Comparison of ENCODE assay signal across 12 cellular contexts in the genomic region with DNA sequence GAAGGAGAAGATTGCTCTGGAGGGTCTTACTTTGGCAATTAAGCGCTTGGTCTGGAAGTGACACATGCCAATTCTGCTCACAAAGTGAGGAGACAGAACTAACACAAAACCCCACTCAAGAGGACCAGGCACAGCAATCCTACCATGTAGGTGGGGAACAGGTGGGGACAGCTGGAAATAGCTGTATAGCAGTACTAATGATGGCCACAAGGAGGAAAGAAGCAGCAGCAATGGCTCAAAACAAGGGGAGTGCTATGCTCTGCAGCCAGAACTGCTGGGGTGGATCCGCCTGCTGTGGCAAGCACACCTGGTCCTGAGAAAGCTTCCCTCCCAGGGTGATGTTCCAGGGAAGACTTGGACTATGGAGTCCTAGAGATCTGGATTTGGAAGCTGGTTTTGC. TPM values are rescaled to one million over a fixed set of nuclear protein-coding genes. Genes with fewer than 3 reads are reported as not detected.
DNase-seq lines count a peak whose midpoint lies in the region; ATAC-seq and TF ChIP-seq lines count a peak whose summit lies in the region.
"Had no signal": no experiment of that assay in that cellular context is flagged by ENCODE, and none has a peak within 500 bp of the region (broad histone marks: within the 10 kb centered on the region; RNA-seq: fewer than 3 reads in every experiment).

No MANE protein-coding gene starts in this region.

- no peak for TF ChIP-seq POLR2A in prostate gland (IDR thresholded peaks at IDR 0.05)

- H3K4me3 ChIP-seq in PC-9 (no peak overlapping the region), prostate gland (no peak overlapping the region)

- TF ChIP-seq CTCF in GM10266 (IDR thresholded peaks at IDR 0.05; ENCODE audit: control insufficient read depth, insufficient read depth, low read depth, missing control alignments), result peak; percentile 8
- TF ChIP-seq CTCF in PC-9 (conservative IDR thresholded peaks at IDR 0.05), result peak; percentile 39; the same call in 1 of the 2 replicates
- TF ChIP-seq CTCF in foreskin keratinocyte (conservative IDR thresholded peaks at IDR 0.05), result peak; percentile 26
- peak in 1 of 4 experiments; percentile 20 for TF ChIP-seq CTCF in prostate gland (IDR thresholded peaks at IDR 0.05)

- no peak overlapping the region for H3K4me2 ChIP-seq in PC-9

- 0 out of 2 replicates have a peak, but pooled peaks cover 3% of the 10 kb centered on the region for H4K20me1 ChIP-seq in PC-9 (ENCODE audit: insufficient read depth)

- 37% methylated on average over 2 of the region's 2 CpGs for whole genome bisulfite sequencing in prostate gland

- H3K4me1 ChIP-seq in PC-9 (replicated peaks; ENCODE audit: insufficient read depth), result no peaks in the 10 kb centered on the region
- H3K4me1 ChIP-seq in foreskin keratinocyte, result no peaks in the 10 kb centered on the region
- no peaks in the 10 kb centered on the region for H3K4me1 ChIP-seq in prostate gland (replicated peaks)

- no TSS peak for BruUV-seq in PC-9 (replicated peaks; lab: Mats Ljungman, UMichigan)

- DNase-seq in ACHN, result peak; percentile 19
- DNase-seq in GM10266 (ENCODE audit: extremely low spot score), result no peak
- DNase-seq in PC-9, result no peak
- no peak for DNase-seq in foreskin keratinocyte
- DNase-seq in prostate gland (ENCODE audit: low spot score), result no peak
- no peak for DNase-seq in NOMO-1 (lab: John Stamatoyannopoulos, UW; ENCODE audit: unreplicated experiment in 2 of 2)
- no peak for DNase-seq in HuH-7 (ENCODE audit: low spot score)
- DNase-seq: activated T-cell treated with anti-CD3 and anti-CD28 coated beads for 4 hours, GF-D8 had no signal

- H2AFZ ChIP-seq in PC-9, result no peak overlapping the region

- no peak overlapping the region for H3K27ac ChIP-seq in PC-9
- H3K27ac ChIP-seq in foreskin keratinocyte, result no peak overlapping the region
- no peak overlapping the region for H3K27ac ChIP-seq in prostate gland

- H3K9me3 ChIP-seq in PC-9 (ENCODE audit: insufficient read depth, low read depth) (no peaks in the 10 kb centered on the region), prostate gland (no peaks in the 10 kb centered on the region)

- H3F3A ChIP-seq in PC-9 (ENCODE audit: insufficient read depth, low read depth), result no peaks in the 10 kb centered on the region

- H3K9me2 ChIP-seq in PC-9 (ENCODE audit: insufficient read depth), result no peaks in the 10 kb centered on the region

- no peaks in the 10 kb centered on the region for H3K79me2 ChIP-seq in PC-9 (ENCODE audit: low read depth)

- H3K36me3 ChIP-seq in PC-9 (ENCODE audit: low read depth), result no peaks in the 10 kb centered on the region
- no peaks in the 10 kb centered on the region for H3K36me3 ChIP-seq in prostate gland

- in situ Hi-C loops in ACHN (cut with HindIII; ENCODE audit: low pct_ligation_motif_present, low pct_unique_long_range_greater_than_20kb, low sequenced_read_pairs), result no loop called here

- intact Hi-C loops in PC-9 (cut with micrococcal nuclease; ENCODE audit: unreplicated experiment) (no loop called here), prostate gland (cut with DNase I) (no loop called here)

- CTCF ChIA-PET in PC-9 (lab: Charles Lee), result interaction anchor here (0.6 kb wide), 1 partner anchor 899 kb away, joined by 3 read pairs; no protein-coding TSS in a partner anchor

- H3K27me3 ChIP-seq in PC-9 (ENCODE audit: insufficient read depth, low read depth) (peaks cover 9% of the 10 kb centered on the region), foreskin keratinocyte (no peaks in the 10 kb centered on the region), prostate gland (replicated peaks; ENCODE audit: insufficient read depth) (no peaks in the 10 kb centered on the region)

- POLR2A ChIA-PET in PC-9 (lab: Charles Lee; ENCODE audit: unreplicated experiment), result interaction anchor here (0.6 kb wide), 1 partner anchor 12 kb away, joined by 5 read pairs; no protein-coding TSS in a partner anchor

- ATAC-seq in foreskin keratinocyte (peak; percentile 50), GM21381 (IDR thresholded peaks at IDR 0.05; ENCODE audit: unreplicated experiment) (no peak)
- ATAC-seq: Right ventricle myocardium inferior had no signal

RNA-seq across cellular contexts. Expression of gene TMEM132E, which starts 17.0 kb away (rescaled TPM):
- total RNA-seq in PC-9 (2021), result not detected in 2 replicates
- total RNA-seq in foreskin keratinocyte, result not detected in 2 replicates
- not detected in 2 replicates for polyA plus RNA-seq in foreskin keratinocyte
- total RNA-seq in prostate gland, result 1 to 10 TPM in 1 of 2 donors, not detected in 1; 1.0 TPM
- total RNA-seq: mononuclear cell, Right ventricle myocardium inferior had no signal
